In genomic region chr2:64989126-64989981, GRCh38 we compare ENCODE assay signal across 8 cellular contexts. TPM values are rescaled to one million over a fixed set of nuclear protein-coding genes. Genes with fewer than 3 reads are reported as not detected.
A peak's percentile ranks its signal among the peaks of the same experiment; 100 is the strongest.
DNase-seq lines count a peak whose midpoint lies in the region; ATAC-seq and TF ChIP-seq lines count a peak whose summit lies in the region.

Gene SLC1A4 (plus strand): TSS chr2:64989399. CDS start chr2:64989644, 245 bp downstream.

- H3K9me3 ChIP-seq in ES-I3 (ENCODE audit: control insufficient read depth, insufficient read depth, low read length): no peaks in the 10 kb centered on the region
- H3K9me3 ChIP-seq in HAP-1: no peaks in the 10 kb centered on the region
- no peaks in the 10 kb centered on the region for H3K9me3 ChIP-seq in MM.1S (replicated peaks; ENCODE audit: insufficient read depth, low read length)
- peaks cover 3% of the 10 kb centered on the region; the same call in 1 of the 2 replicates for H3K9me3 ChIP-seq in SJSA1 (replicated peaks)
- no peaks in the 10 kb centered on the region for H3K9me3 ChIP-seq in gastroesophageal sphincter
- H3K9me3 ChIP-seq in suprapubic skin: no peaks in the 10 kb centered on the region

- TF ChIP-seq CTCF in MM.1S (IDR thresholded peaks at IDR 0.05; ENCODE audit: low read length): no peak
- TF ChIP-seq CTCF in gastroesophageal sphincter (IDR thresholded peaks at IDR 0.05): no peak
- no peak for TF ChIP-seq CTCF in suprapubic skin (IDR thresholded peaks at IDR 0.05)

- peak within 1 kb of the TSS; percentile 72 for H3K4me2 ChIP-seq in MM.1S (ENCODE audit: low read depth, low read length)

- in situ Hi-C loops in HAP-1 (cut with MboI; ENCODE audit: low sequenced_read_pairs): no loop called here

- H3K36me3 ChIP-seq in ES-I3 (ENCODE audit: insufficient read depth, low read length) (no peaks in the 10 kb centered on the region), HAP-1 (replicated peaks) (no peaks in the 10 kb centered on the region; the same call in 1 of the 2 replicates), MM.1S (replicated peaks; ENCODE audit: insufficient read depth, low read length) (no peaks in the 10 kb centered on the region; the same call in 1 of the 2 replicates), SJSA1 (0 out of 2 replicates have a peak, but pooled peaks cover 3% of the 10 kb centered on the region), gastroesophageal sphincter (peaks cover 0 to 8% of the 10 kb centered on the region in 2 donors), suprapubic skin (no peaks in the 10 kb centered on the region)

- DNase-seq in HAP-1 (ENCODE audit: low spot score in 2 of 2) (peak; percentile 59 to 86), MM.1S (peak; percentile 93), SJSA1 (ENCODE audit: low read depth in 1 of 2, low spot score in 2 of 2) (peak; percentile 75 to 84), nucleus accumbens (lab: John Stamatoyannopoulos, UW) (peak; percentile 17 to 96 (median 88)), suprapubic skin (ENCODE audit: low spot score in 2 of 2) (peak; percentile 91 to 96)
- DNase-seq in activated naive CD4-positive, alpha-beta T cell (lab: John Stamatoyannopoulos, UW): peak; percentile 38 to 65 (median 50)

- H3K27me3 ChIP-seq in HAP-1 (ENCODE audit: low read depth) (no peaks in the 10 kb centered on the region), MM.1S (replicated peaks; ENCODE audit: insufficient read depth, low read length) (no peaks in the 10 kb centered on the region), SJSA1 (replicated peaks) (no peaks in the 10 kb centered on the region), gastroesophageal sphincter (no peaks in the 10 kb centered on the region), suprapubic skin (no peaks in the 10 kb centered on the region)

- peaks cover 33% of the 10 kb centered on the region for H3F3A ChIP-seq in MM.1S (ENCODE audit: insufficient read depth, low read length)

- peak; percentile 96 for ATAC-seq in gastroesophageal sphincter

- H3K4me3 ChIP-seq in HAP-1 (peak within 1 kb of the TSS; percentile 74), MM.1S (ENCODE audit: low read length) (peak within 1 kb of the TSS; percentile 98), SJSA1 (peak within 1 kb of the TSS; percentile 53), gastroesophageal sphincter (peak within 1 kb of the TSS; percentile 70 to 77), suprapubic skin (peak within 1 kb of the TSS; percentile 83)

- H3K9me2 ChIP-seq in MM.1S (replicated peaks; ENCODE audit: insufficient read depth, low read length): no peaks in the 10 kb centered on the region

- H3K9ac ChIP-seq in ES-I3 (ENCODE audit: low read depth, low read length) (peak within 1 kb of the TSS; percentile 70), MM.1S (ENCODE audit: low read length) (peak within 1 kb of the TSS; percentile 98)

- H4K20me1 ChIP-seq in MM.1S (ENCODE audit: insufficient read depth, low read length): peaks cover 27% of the 10 kb centered on the region

- H3K4me1 ChIP-seq in ES-I3 (ENCODE audit: insufficient read depth, low read length): no peaks in the 10 kb centered on the region
- H3K4me1 ChIP-seq in HAP-1: peaks cover 11% of the 10 kb centered on the region; the same call in 1 of the 2 replicates
- H3K4me1 ChIP-seq in MM.1S (ENCODE audit: low read length): peaks cover 29% of the 10 kb centered on the region
- peaks cover 25% of the 10 kb centered on the region for H3K4me1 ChIP-seq in SJSA1 (replicated peaks)
- peaks cover 0 to 38% (median 16%) of the 10 kb centered on the region in 3 donors for H3K4me1 ChIP-seq in gastroesophageal sphincter
- peaks cover 46% of the 10 kb centered on the region for H3K4me1 ChIP-seq in suprapubic skin

- no peak for TF ChIP-seq EP300 in gastroesophageal sphincter (IDR thresholded peaks at IDR 0.05)
- no peak for TF ChIP-seq EP300 in suprapubic skin (IDR thresholded peaks at IDR 0.05)

- no peak within 1 kb of the TSS for H2AFZ ChIP-seq in MM.1S (ENCODE audit: low read length)

- WGBS in gastroesophageal sphincter (ENCODE audit: low coverage in 1 of 2), 2 donors: no CpG with 5 or more reads among the region's 109 CpGs
- 0% methylated on average over 77 of the region's 109 CpGs for WGBS in suprapubic skin

- H3K27ac ChIP-seq in MM.1S (ENCODE audit: low read length) (peak within 1 kb of the TSS; percentile 95), SJSA1 (peak within 1 kb of the TSS; percentile 89), gastroesophageal sphincter (peak within 1 kb of the TSS; percentile 94 to 100 (median 96)), suprapubic skin (peak within 1 kb of the TSS; percentile 89)

- TF ChIP-seq POLR2A in gastroesophageal sphincter (IDR thresholded peaks at IDR 0.05): peak; percentile 40 to 41
- peak in 1 of 2 donors; percentile 32 for TF ChIP-seq POLR2A in suprapubic skin (IDR thresholded peaks at IDR 0.05)

- H3K79me2 ChIP-seq in MM.1S (ENCODE audit: low read length): peaks cover 73% of the 10 kb centered on the region

RNA-seq across cellular contexts. Expression of gene SLC1A4, which starts in this region (rescaled TPM):
- 16.7 and 27.5 TPM in 2 replicates for total RNA-seq in SJSA1 (2014; rRNA removed; shearing (Covaris generic))
- total RNA-seq in gastroesophageal sphincter: 10 to 100 TPM in 3 of 4 donors, 1 to 10 TPM in 1; 9.0 to 13.8 (median 11.3) TPM
- total RNA-seq in suprapubic skin: 10 to 100 TPM; 12.9 to 39.5 (median 29.0) TPM

Comparison
In these comparisons a context has a peak if more than half of its experiments do, and no peak if none do; other contexts are left out.
1. Peak in every context shown above with its lines: DNase-seq, ATAC-seq, H3K4me3 ChIP-seq and H3K27ac ChIP-seq.